In the genomic region with DNA sequence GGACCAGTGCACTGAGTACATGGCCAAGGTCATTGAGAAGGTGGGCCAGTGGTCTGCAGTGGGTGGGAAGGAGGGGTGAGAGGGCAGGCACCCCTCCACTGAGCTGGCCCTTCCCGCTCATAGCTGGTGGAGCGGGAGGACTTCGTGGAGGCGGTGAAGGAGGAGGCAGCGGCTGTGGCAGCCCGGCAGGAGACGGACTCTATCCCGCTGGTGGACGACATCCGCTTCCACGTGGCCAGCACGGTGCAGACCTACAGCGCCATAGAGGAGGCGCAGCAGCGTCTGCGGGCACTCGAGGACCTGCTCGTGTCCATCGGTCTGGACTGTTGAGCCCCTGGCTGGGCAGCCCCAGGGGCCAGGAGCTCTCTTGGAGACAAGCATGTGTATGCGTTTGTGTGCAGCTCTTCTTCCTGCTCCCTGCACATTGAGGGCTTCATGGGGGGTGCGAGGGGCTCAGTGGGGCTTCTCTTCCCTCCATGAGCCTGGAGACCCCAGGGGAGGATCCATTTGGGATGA, we compare ENCODE assay signal across 17 cellular contexts. TPM values are rescaled to one million over a fixed set of nuclear protein-coding genes. Genes with fewer than 3 reads are reported as not detected.
DNase-seq lines count a peak whose midpoint lies in the region; ATAC-seq and TF ChIP-seq lines count a peak whose summit lies in the region.
"Had no signal": no experiment of that assay in that cellular context is flagged by ENCODE, and none has a peak within 500 bp of the region (broad histone marks: within the 10 kb centered on the region; RNA-seq: fewer than 3 reads in every experiment).

No MANE protein-coding gene starts in this region.

- intact Hi-C loops in sciatic nerve (cut with DNase I), result loop anchor here (10.0 kb wide), 1 partner anchor 135 kb away; no protein-coding TSS in a partner anchor

- no peaks in the 10 kb centered on the region for H3K9me3 ChIP-seq in Peyer's patch
- H3K9me3 ChIP-seq: thoracic aorta had no signal

- H3K4me1 ChIP-seq in Peyer's patch, result no peaks in the 10 kb centered on the region
- H3K4me1 ChIP-seq: parathyroid adenoma had no signal

- no peaks in the 10 kb centered on the region for H3K27me3 ChIP-seq in Peyer's patch
- H3K27me3 ChIP-seq: BLaER1 treated with 17β-estradiol and CSF1 and Interleukin-3, amounts not matched to agents 10 nM and 100 nM had no signal

- no peak for TF ChIP-seq CTCF in Peyer's patch (IDR thresholded peaks at IDR 0.05)

- no peak overlapping the region for H3K27ac ChIP-seq in Peyer's patch
- H3K27ac ChIP-seq: parathyroid adenoma, thoracic aorta had no signal

- peak; percentile 47 for DNase-seq in activated CD8-positive, alpha-beta memory T cell treated with anti-CD3 and anti-CD28 coated beads for 24 hours
- DNase-seq in activated CD8-positive, alpha-beta memory T cell treated with anti-CD3 and anti-CD28 coated beads, Interleukin-2, amount 50 U/mL, for 4 hours, result no peak
- DNase-seq in Peyer's patch (peak in 2 of 3 donors; percentile 41 to 42), islet precursor cell (peak; percentile 34), sciatic nerve (ENCODE audit: low spot score) (peak; percentile 53), SIG-M5 (lab: John Stamatoyannopoulos, UW) (no peak), NCI-H524 treated with DMSO at 0.1 percent for 48 hours (lab: John Stamatoyannopoulos, UW) (no peak), putamen (ENCODE audit: low spot score) (no peak)
- DNase-seq: activated CD4-positive, CD25-positive, alpha-beta regulatory T cell; activated naive CD4-positive, alpha-beta T cell treated with anti-CD3 and anti-CD28 coated beads for 36 hours; NCI-H1930; small intestine; stimulated activated CD4-positive, alpha-beta T cell treated with anti-CD3 and anti-CD28 coated beads, Interleukin-4, amount 100 ng/mL, for 4 hours had no signal

- TF ChIP-seq POLR2A in Peyer's patch (IDR thresholded peaks at IDR 0.05), result no peak

- H3K4me3 ChIP-seq in Peyer's patch, result no peak overlapping the region
- H3K4me3 ChIP-seq: BLaER1 treated with 17β-estradiol and CSF1 and Interleukin-3, amounts not matched to agents 10 nM and 100 nM; thoracic aorta had no signal

- no peak for ATAC-seq in sciatic nerve
- ATAC-seq: left lobe of liver had no signal

- H3K36me3 ChIP-seq in Peyer's patch, result peaks cover 0 to 16% (median 0%) of the 10 kb centered on the region in 3 donors

RNA-seq across cellular contexts. Expression of gene ABTB1, which starts 7.5 kb away (rescaled TPM):
- 10 to 100 TPM; 38.5 to 80.0 (median 57.1) TPM for total RNA-seq in Peyer's patch
- total RNA-seq in sciatic nerve, result 98.8 TPM

RNA-seq across cellular contexts. Expression of gene PODXL2, which starts 51.2 kb away (rescaled TPM):
- 10 to 100 TPM in 2 of 4 donors, 1 to 10 TPM in 2; 7.4 to 15.6 (median 9.9) TPM for total RNA-seq in Peyer's patch
- total RNA-seq in sciatic nerve, result 12.1 TPM

Comparison
In these comparisons a context has a peak if more than half of its experiments do, and no peak if none do; other contexts are left out.
1. DNase-seq: peak in activated CD8-positive, alpha-beta memory T cell treated with anti-CD3 and anti-CD28 coated beads for 24 hours (single experiment), Peyer's patch (2 of 3), islet precursor cell (single experiment) and sciatic nerve (single experiment); none in activated CD8-positive, alpha-beta memory T cell treated with anti-CD3 and anti-CD28 coated beads, Interleukin-2, amount 50 U/mL, for 4 hours (single experiment), SIG-M5 (single experiment), NCI-H524 treated with DMSO at 0.1 percent for 48 hours (single experiment) and putamen (single experiment).